In genomic region chr3:171383206-171384018, GRCh38 we compare ENCODE assay signal across 12 cellular contexts.
DNase-seq lines count a peak whose midpoint lies in the region; ATAC-seq and TF ChIP-seq lines count a peak whose summit lies in the region.
"Had no signal": no experiment of that assay in that cellular context is flagged by ENCODE, and none has a peak within 500 bp of the region (broad histone marks: within the 10 kb centered on the region; RNA-seq: fewer than 3 reads in every experiment).

No MANE protein-coding gene starts in this region.

- WGBS in GM23248 (ENCODE audit: low coverage in 1 of 2, low lambda C conversion rate in 2 of 2, missing lambda C conversion rate in 2 of 2), 2 experiments = 54 to 56% methylated on average over 5 of the region's 5 CpGs

- H3K9me2 ChIP-seq in GM23248 (ENCODE audit: insufficient read depth) = no peaks in the 10 kb centered on the region

- H3F3A ChIP-seq in GM23248 (ENCODE audit: insufficient read depth) = peaks cover 14% of the 10 kb centered on the region

- no peaks in the 10 kb centered on the region for H3K9me3 ChIP-seq in GM23248 (ENCODE audit: low read depth)
- no peaks in the 10 kb centered on the region for H3K9me3 ChIP-seq in iPS-20b (ENCODE audit: insufficient read depth, low read depth, low read length)
- H3K9me3 ChIP-seq in left lung = no peaks in the 10 kb centered on the region
- H3K9me3 ChIP-seq: BE2C, neutrophil had no signal

- no peak for TF ChIP-seq CTCF in left lung (IDR thresholded peaks at IDR 0.05)

- DNase-seq in AG08396 (ENCODE audit: low spot score) (peak; percentile 30), GM23248 (peak; percentile 74), amniotic epithelial cell (ENCODE audit: low read depth) (peak; percentile 84), NCI-H2171 (lab: John Stamatoyannopoulos, UW) (no peak), amniotic stem cell (lab: John Stamatoyannopoulos, UW) (no peak), left lung (no peak), DMS79 (lab: John Stamatoyannopoulos, UW) (no peak)
- DNase-seq: activated gamma-delta T cell, BE2C, NCI-H1092 had no signal

- H3K27ac ChIP-seq in GM23248 (peak overlapping the region; percentile 52), iPS-20b (ENCODE audit: low read length) (no peak overlapping the region), left lung (no peak overlapping the region)
- H3K27ac ChIP-seq: neutrophil had no signal

- H3K4me1 ChIP-seq in GM23248 (ENCODE audit: insufficient read depth) (peaks cover 29% of the 10 kb centered on the region), iPS-20b (ENCODE audit: insufficient read depth, low read length) (peaks cover 48% of the 10 kb centered on the region), left lung (peaks cover 2 to 6% of the 10 kb centered on the region in 2 donors)

- in situ Hi-C loops in GM23248 (cut with MboI) = no loop called here

- no peaks in the 10 kb centered on the region for H3K79me2 ChIP-seq in GM23248 (ENCODE audit: insufficient read depth)

- H3K4me3 ChIP-seq in GM23248 (no peak overlapping the region), iPS-20b (ENCODE audit: low read length) (peak overlapping the region; percentile 9; the same call in 1 of the 2 replicates), left lung (no peak overlapping the region)

- H3K36me3 ChIP-seq in GM23248 (ENCODE audit: low read depth) (no peaks in the 10 kb centered on the region), iPS-20b (ENCODE audit: insufficient read depth, low read depth, low read length) (no peaks in the 10 kb centered on the region), left lung (no peaks in the 10 kb centered on the region)
- H3K36me3 ChIP-seq: BE2C, neutrophil had no signal

- H3K9ac ChIP-seq in GM23248 = peak overlapping the region; percentile 15; the same call in 1 of the 2 replicates
- 0 out of 2 replicates have a peak overlapping the region, but pooled peaks have one; percentile 6 for H3K9ac ChIP-seq in iPS-20b (ENCODE audit: low read depth, low read length)

- intact Hi-C loops in left lung (cut with DNase I) = no loop called here

- ATAC-seq in left lung = no peak

- H3K4me2 ChIP-seq in GM23248 (ENCODE audit: unreplicated experiment) = no peak overlapping the region

- H4K20me1 ChIP-seq in GM23248 (ENCODE audit: insufficient read depth) = no peaks in the 10 kb centered on the region

- H2AFZ ChIP-seq in GM23248 = no peak overlapping the region

- H3K27me3 ChIP-seq in GM23248 (replicated peaks; ENCODE audit: insufficient read depth) = no peaks in the 10 kb centered on the region
- no peaks in the 10 kb centered on the region for H3K27me3 ChIP-seq in iPS-20b (ENCODE audit: insufficient read depth, low read length)
- H3K27me3 ChIP-seq in left lung = no peaks in the 10 kb centered on the region
- H3K27me3 ChIP-seq: BE2C, neutrophil had no signal

Comparison
In these comparisons a context has a peak if more than half of its experiments do, and no peak if none do; other contexts are left out.
1. DNase-seq: peak in AG08396 (single experiment), GM23248 (single experiment) and amniotic epithelial cell (single experiment); none in NCI-H2171 (single experiment), amniotic stem cell (single experiment), left lung (0 of 2) and DMS79 (single experiment).